8 cellular contexts compared by ENCODE assay signal in genomic region chr17:46770439-46770817, GRCh38. TPM values are rescaled to one million over a fixed set of nuclear protein-coding genes. Genes with fewer than 3 reads are reported as not detected.
DNase-seq lines count a peak whose midpoint lies in the region; ATAC-seq and TF ChIP-seq lines count a peak whose summit lies in the region.

No MANE protein-coding gene starts in this region.

- peaks cover 16% of the 10 kb centered on the region for H3K4me1 Mint-ChIP-seq in activated T-cell treated with anti-CD3 and anti-CD28 coated beads, Interleukin-2, amount 50 U/mL, for 4 hours (ENCODE audit: low read depth)
- peaks cover 45% of the 10 kb centered on the region for H3K4me1 Mint-ChIP-seq in WTC11
- peaks cover 23% of the 10 kb centered on the region for H3K4me1 Mint-ChIP-seq in stimulated activated memory B cell treated with anti-CD40 and anti-IgM and Interleukin-4, amounts not matched to agents 10 μg/mL and 1 μg/mL and 100 μg/mL, for 72 hours

- no peak for DNase-seq in activated T-cell treated with anti-CD3 and anti-CD28 coated beads, Interleukin-2, amount 50 U/mL, for 4 hours
- no peak for DNase-seq in activated T-cell treated with anti-CD3 and anti-CD28 coated beads, Interleukin-2, amount 50 U/mL, for 48 hours
- DNase-seq in WTC11 (ENCODE audit: low spot score): no peak
- DNase-seq in left lobe of liver (ENCODE audit: low spot score): peak; percentile 44
- DNase-seq in NCI-H774 (lab: John Stamatoyannopoulos, UW): no peak
- DNase-seq in omental fat pad (ENCODE audit: low spot score): no peak

- no peak for ATAC-seq in activated T-cell treated with anti-CD3 and anti-CD28 coated beads, Interleukin-2, amount 50 U/mL, for 4 hours
- ATAC-seq in WTC11 (no peak), left lobe of liver (no peak), HG03354 (IDR thresholded peaks at IDR 0.05; ENCODE audit: poor library complexity, severe bottlenecking, unreplicated experiment) (no peak), omental fat pad (ENCODE audit: low FRiP score) (no peak)
- ATAC-seq in stimulated activated memory B cell treated with anti-CD40 and anti-IgM and Interleukin-4, amounts not matched to agents 10 μg/mL and 1 μg/mL and 100 μg/mL, for 72 hours: no peak

- CTCF ChIA-PET in WTC11 (lab: Charles Lee): interaction anchor here (1.0 kb wide), 1 partner anchor 65 kb away, joined by 3 read pairs; no protein-coding TSS in a partner anchor

- POLR2A ChIA-PET in WTC11 (lab: Charles Lee): no interaction called here

- H3K27me3 Mint-ChIP-seq in activated T-cell treated with anti-CD3 and anti-CD28 coated beads, Interleukin-2, amount 50 U/mL, for 4 hours (ENCODE audit: low read depth): peaks cover 40% of the 10 kb centered on the region
- peaks cover 67% of the 10 kb centered on the region for H3K27me3 Mint-ChIP-seq in WTC11 (ENCODE audit: low read depth)
- no peaks in the 10 kb centered on the region for H3K27me3 Mint-ChIP-seq in stimulated activated memory B cell treated with anti-CD40 and anti-IgM and Interleukin-4, amounts not matched to agents 10 μg/mL and 1 μg/mL and 100 μg/mL, for 72 hours

- no peak for TF ChIP-seq CTCF in WTC11 (IDR thresholded peaks at IDR 0.05)
- TF ChIP-seq CTCF in omental fat pad (IDR thresholded peaks at IDR 0.05): no peak

- H3K9me3 Mint-ChIP-seq in activated T-cell treated with anti-CD3 and anti-CD28 coated beads, Interleukin-2, amount 50 U/mL, for 4 hours: no peaks in the 10 kb centered on the region
- no peaks in the 10 kb centered on the region for H3K9me3 Mint-ChIP-seq in WTC11
- no peaks in the 10 kb centered on the region for H3K9me3 Mint-ChIP-seq in stimulated activated memory B cell treated with anti-CD40 and anti-IgM and Interleukin-4, amounts not matched to agents 10 μg/mL and 1 μg/mL and 100 μg/mL, for 72 hours

- peak overlapping the region; percentile 60 for H3K4me3 Mint-ChIP-seq in activated T-cell treated with anti-CD3 and anti-CD28 coated beads, Interleukin-2, amount 50 U/mL, for 4 hours
- peak overlapping the region; percentile 65 for H3K4me3 Mint-ChIP-seq in WTC11
- H3K4me3 Mint-ChIP-seq in stimulated activated memory B cell treated with anti-CD40 and anti-IgM and Interleukin-4, amounts not matched to agents 10 μg/mL and 1 μg/mL and 100 μg/mL, for 72 hours: peak overlapping the region; percentile 61

- no peaks in the 10 kb centered on the region for H3K36me3 Mint-ChIP-seq in activated T-cell treated with anti-CD3 and anti-CD28 coated beads, Interleukin-2, amount 50 U/mL, for 4 hours (ENCODE audit: insufficient read depth)
- peaks cover 20% of the 10 kb centered on the region for H3K36me3 Mint-ChIP-seq in WTC11
- H3K36me3 Mint-ChIP-seq in stimulated activated memory B cell treated with anti-CD40 and anti-IgM and Interleukin-4, amounts not matched to agents 10 μg/mL and 1 μg/mL and 100 μg/mL, for 72 hours: no peaks in the 10 kb centered on the region

- H3K27ac Mint-ChIP-seq in WTC11: peak overlapping the region; percentile 9; the same call in 1 of the 2 replicates
- no peak overlapping the region for H3K27ac Mint-ChIP-seq in stimulated activated memory B cell treated with anti-CD40 and anti-IgM and Interleukin-4, amounts not matched to agents 10 μg/mL and 1 μg/mL and 100 μg/mL, for 72 hours

TF ChIP-seq in WTC11, 78 proteins besides CTCF, POLR2A, EP300 and RAD21:
- TF ChIP-seq SMAD3 (CRISPR knock-in tag; IDR thresholded peaks at IDR 0.05; ENCODE audit: borderline replicate concordance): no peak
- TF ChIP-seq E2F5 (CRISPR knock-in tag; IDR thresholded peaks at IDR 0.05): no peak
- no peak for TF ChIP-seq ZNF671 (CRISPR knock-in tag; IDR thresholded peaks at IDR 0.05)
- no peak for TF ChIP-seq NFYB (CRISPR knock-in tag; conservative IDR thresholded peaks at IDR 0.05; ENCODE audit: low read depth)

RNA-seq across cellular contexts. Expression of gene WNT3, which starts 48.1 kb away (rescaled TPM):
- under 1 TPM in 1 of 3 donors, not detected in 2; 0.08 TPM for total RNA-seq in activated T-cell treated with anti-CD3 and anti-CD28 coated beads, Interleukin-2, amount 50 U/mL, for 4 hours
- total RNA-seq in WTC11 (2021) (6.5 to 14.1 TPM (median 6.7 TPM) in 3 replicates), left lobe of liver (2.7 TPM), omental fat pad (1 to 10 TPM in 3 of 4 donors, under 1 TPM in 1; 0.82 to 2.1 (median 1.2) TPM)
